In the genomic region with DNA sequence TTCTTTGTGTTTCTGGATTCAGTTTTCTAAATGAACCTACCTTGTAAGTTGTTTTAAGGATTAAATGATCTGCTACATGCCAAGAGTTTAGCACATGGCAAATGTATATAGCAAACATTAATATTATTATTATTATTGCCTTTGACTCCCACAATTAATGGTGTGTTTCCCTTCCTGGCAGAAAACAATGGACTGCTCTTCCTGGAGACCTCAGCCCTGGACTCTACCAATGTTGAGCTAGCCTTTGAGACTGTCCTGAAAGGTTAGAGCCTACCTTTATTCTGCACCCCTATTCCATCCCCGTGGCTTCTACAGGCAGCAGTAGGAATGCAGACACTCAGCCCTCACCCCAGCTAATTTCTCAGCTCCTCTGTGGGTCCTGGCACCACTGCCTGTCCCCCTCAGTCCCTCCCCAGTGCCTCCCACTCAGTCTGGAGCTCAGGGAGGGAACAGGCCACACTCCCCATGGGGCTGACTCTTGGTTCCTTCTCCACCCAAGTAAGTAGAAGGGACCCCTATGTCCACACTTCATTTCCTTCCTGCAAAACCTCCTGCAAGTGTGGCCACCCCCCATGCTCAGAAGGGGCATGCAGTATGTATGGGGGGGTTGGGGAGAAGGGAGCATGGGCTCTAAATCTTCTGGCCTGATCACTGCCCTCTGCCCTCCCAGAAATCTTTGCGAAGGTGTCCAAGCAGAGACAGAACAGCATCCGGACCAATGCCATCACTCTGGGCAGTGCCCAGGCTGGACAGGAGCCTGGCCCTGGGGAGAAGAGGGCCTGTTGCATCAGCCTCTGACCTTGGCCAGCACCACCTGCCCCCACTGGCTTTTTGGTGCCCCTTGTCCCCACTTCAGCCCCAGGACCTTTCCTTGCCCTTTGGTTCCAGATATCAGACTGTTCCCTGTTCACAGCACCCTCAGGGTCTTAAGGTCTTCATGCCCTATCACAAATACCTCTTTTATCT, we compare ENCODE assay signal across 1 cellular context.
TF ChIP-seq lines count a peak whose summit lies in the region.

No MANE protein-coding gene starts in this region.

TF ChIP-seq in H1, 55 proteins besides CTCF, POLR2A, EP300 and RAD21:
- TF ChIP-seq NANOG (IDR thresholded peaks at IDR 0.05; ENCODE audit: insufficient read depth, low read depth, low read length, poor library complexity, severe bottlenecking): no peak
- no peak for TF ChIP-seq BRCA1 (IDR thresholded peaks at IDR 0.05; ENCODE audit: low read depth, low read length)
- no peak for TF ChIP-seq E2F6 (IDR thresholded peaks at IDR 0.05)
- TF ChIP-seq, protein P1, sequence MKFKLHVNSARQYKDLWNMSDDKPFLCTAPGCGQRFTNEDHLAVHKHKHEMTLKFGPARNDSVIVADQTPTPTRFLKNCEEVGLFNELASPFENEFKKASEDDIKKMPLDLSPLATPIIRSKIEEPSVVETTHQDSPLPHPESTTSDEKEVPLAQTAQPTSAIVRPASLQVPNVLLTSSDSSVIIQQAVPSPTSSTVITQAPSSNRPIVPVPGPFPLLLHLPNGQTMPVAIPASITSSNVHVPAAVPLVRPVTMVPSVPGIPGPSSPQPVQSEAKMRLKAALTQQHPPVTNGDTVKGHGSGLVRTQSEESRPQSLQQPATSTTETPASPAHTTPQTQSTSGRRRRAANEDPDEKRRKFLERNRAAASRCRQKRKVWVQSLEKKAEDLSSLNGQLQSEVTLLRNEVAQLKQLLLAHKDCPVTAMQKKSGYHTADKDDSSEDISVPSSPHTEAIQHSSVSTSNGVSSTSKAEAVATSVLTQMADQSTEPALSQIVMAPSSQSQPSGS (IDR thresholded peaks at IDR 0.05; ENCODE audit: low read length): no peak
- no peak for TF ChIP-seq ATF3 (IDR thresholded peaks at IDR 0.05; ENCODE audit: insufficient read depth, low read depth, low read length)
- TF ChIP-seq SP1 (IDR thresholded peaks at IDR 0.05; ENCODE audit: low read depth, low read length): no peak
- no peak for TF ChIP-seq MAFK (IDR thresholded peaks at IDR 0.05; ENCODE audit: low read depth, low read length)
- TF ChIP-seq JUND (IDR thresholded peaks at IDR 0.05; ENCODE audit: low read length): no peak
- no peak for TF ChIP-seq BACH1 (IDR thresholded peaks at IDR 0.05; ENCODE audit: low read length)
- TF ChIP-seq HDAC6 (IDR thresholded peaks at IDR 0.05; ENCODE audit: low read depth, low read length): no peak
